ENCODE assay signal across 17 cellular contexts in the genomic region with DNA sequence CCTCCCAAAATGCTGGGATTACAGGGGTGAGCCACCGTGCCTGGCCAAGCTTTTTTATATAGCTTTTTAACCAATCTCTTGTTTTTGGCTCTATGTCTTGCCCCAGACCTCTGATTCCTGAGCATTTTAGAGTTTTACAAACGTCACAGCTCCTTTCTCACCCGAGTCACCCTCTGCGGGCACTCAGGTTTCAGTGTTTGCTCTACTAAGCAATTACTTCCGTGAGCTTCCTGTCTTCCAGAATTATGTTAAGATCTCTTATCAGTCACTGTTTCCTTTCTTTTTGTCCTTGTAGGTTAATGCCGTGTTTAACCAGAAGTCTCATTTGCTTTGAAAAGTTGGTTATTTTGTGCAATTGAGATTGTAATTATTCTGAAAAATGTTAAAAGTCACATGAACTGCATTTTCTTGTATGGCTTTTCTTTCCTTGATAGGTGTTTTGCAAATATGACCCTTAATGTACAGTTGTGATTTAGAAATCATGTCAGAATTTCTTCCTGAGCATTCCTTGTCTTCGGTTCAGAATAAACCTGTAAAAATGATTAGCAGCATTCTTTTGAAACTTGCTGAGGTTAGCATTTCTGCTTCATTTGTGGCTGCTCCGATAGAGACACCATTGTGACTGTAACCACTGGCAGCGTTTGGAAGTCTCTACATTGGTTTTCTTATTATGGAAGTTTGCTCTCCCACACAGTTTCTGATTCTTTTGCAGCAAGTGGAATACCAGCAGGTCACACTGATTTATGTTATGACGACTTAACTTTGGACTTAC. TPM values are rescaled to one million over a fixed set of nuclear protein-coding genes. Genes with fewer than 3 reads are reported as not detected.
DNase-seq lines count a peak whose midpoint lies in the region; ATAC-seq, FAIRE-seq and TF ChIP-seq lines count a peak whose summit lies in the region.
"Had no signal": no experiment of that assay in that cellular context is flagged by ENCODE, and none has a peak within 500 bp of the region (broad histone marks: within the 10 kb centered on the region; RNA-seq: fewer than 3 reads in every experiment).

No MANE protein-coding gene starts in this region.

- H3K9me2 ChIP-seq in MM.1S (replicated peaks; ENCODE audit: insufficient read depth, low read length) = no peaks in the 10 kb centered on the region

- no peak for FAIRE-seq in astrocyte (lab: Jason Lieb, UNC)
- FAIRE-seq: islet of Langerhans had no signal

- peak; percentile 83 for ATAC-seq in activated CD8-positive, alpha-beta memory T cell treated with anti-CD3 and anti-CD28 coated beads, Interleukin-2, amount 10 ng/mL, durations not matched to agents 7 days and 5 days
- no peak for ATAC-seq in HG02798 (IDR thresholded peaks at IDR 0.05; ENCODE audit: poor library complexity, unreplicated experiment)

- H3K4me3 ChIP-seq in MM.1S (ENCODE audit: low read length) = peak overlapping the region; percentile 28; the same call in 1 of the 2 replicates
- no peak overlapping the region for H3K4me3 ChIP-seq in astrocyte (ENCODE audit: insufficient read depth, low read depth, low read length)
- no peak overlapping the region for H3K4me3 ChIP-seq in skeletal muscle satellite cell (ENCODE audit: low read length)
- H3K4me3 ChIP-seq: esophagus squamous epithelium, HAP-1, MG63, SJSA1 had no signal

- H3K27ac Mint-ChIP-seq in activated CD8-positive, alpha-beta memory T cell treated with anti-CD3 and anti-CD28 coated beads, Interleukin-2, amount 10 ng/mL, durations not matched to agents 7 days and 5 days = peak overlapping the region; percentile 78
- H3K27ac Mint-ChIP-seq in astrocyte (ENCODE audit: unreplicated experiment) = peak overlapping the region; percentile 95
- H3K27ac Mint-ChIP-seq: nephron progenitor cell; stimulated activated naive B cell treated with anti-CD40 and anti-IgM and Interleukin-4, amounts not matched to agents 10 μg/mL and 1 μg/mL and 100 μg/mL, for 72 hours had no signal

- peaks cover 43% of the 10 kb centered on the region for H3K4me1 Mint-ChIP-seq in activated CD8-positive, alpha-beta memory T cell treated with anti-CD3 and anti-CD28 coated beads, Interleukin-2, amount 10 ng/mL, durations not matched to agents 7 days and 5 days
- H3K4me1 Mint-ChIP-seq in astrocyte (ENCODE audit: low read depth, unreplicated experiment) = peaks cover 32% of the 10 kb centered on the region

- H3K27me3 ChIP-seq in MM.1S (replicated peaks; ENCODE audit: insufficient read depth, low read length) = no peaks in the 10 kb centered on the region
- H3K27me3 ChIP-seq in astrocyte (ENCODE audit: insufficient read depth, low read length) = peaks cover 2% of the 10 kb centered on the region
- no peaks in the 10 kb centered on the region for H3K27me3 ChIP-seq in skeletal muscle satellite cell (ENCODE audit: control insufficient read depth, insufficient read depth, low read length)
- H3K27me3 ChIP-seq: brain microvascular endothelial cell, MG63, SJSA1 had no signal

- H3K9ac ChIP-seq in MM.1S (ENCODE audit: low read length) = peak overlapping the region; percentile 31; the same call in 1 of the 2 replicates
- H3K9ac ChIP-seq in astrocyte (ENCODE audit: low read length) = no peak overlapping the region
- no peak overlapping the region for H3K9ac ChIP-seq in skeletal muscle satellite cell (ENCODE audit: low read depth, low read length)

- peaks cover 9% of the 10 kb centered on the region for H3F3A ChIP-seq in MM.1S (ENCODE audit: insufficient read depth, low read length)

- peaks cover 5% of the 10 kb centered on the region for H3K9me3 Mint-ChIP-seq in activated CD8-positive, alpha-beta memory T cell treated with anti-CD3 and anti-CD28 coated beads, Interleukin-2, amount 10 ng/mL, durations not matched to agents 7 days and 5 days (ENCODE audit: low read depth)
- H3K9me3 Mint-ChIP-seq in astrocyte (ENCODE audit: unreplicated experiment) = no peaks in the 10 kb centered on the region
- H3K9me3 Mint-ChIP-seq: stimulated activated naive B cell treated with anti-CD40 and anti-IgM and Interleukin-4, amounts not matched to agents 10 μg/mL and 1 μg/mL and 100 μg/mL, for 72 hours had no signal

- CTCF ChIA-PET in activated CD8-positive, alpha-beta memory T cell treated with anti-CD3 and anti-CD28 coated beads, Interleukin-2, amount 10 ng/mL, durations not matched to agents 7 days and 5 days (lab: Charles Lee) = interaction anchor here (1.2 to 8.2 kb wide), 4 partner anchors 9 to 211 kb away, joined by 4 to 65 read pairs (median 8); a partner anchor contains a TSS

- peak overlapping the region; percentile 48 for H3K4me2 ChIP-seq in MM.1S (ENCODE audit: low read depth, low read length)
- no peak overlapping the region for H3K4me2 ChIP-seq in astrocyte (ENCODE audit: low read length)
- H3K4me2 ChIP-seq in skeletal muscle satellite cell (ENCODE audit: low read length) = peak overlapping the region; percentile 53

- H3K4me3 Mint-ChIP-seq in activated CD8-positive, alpha-beta memory T cell treated with anti-CD3 and anti-CD28 coated beads, Interleukin-2, amount 10 ng/mL, durations not matched to agents 7 days and 5 days = peak overlapping the region; percentile 20
- H3K4me3 Mint-ChIP-seq in astrocyte (ENCODE audit: unreplicated experiment) = no peak overlapping the region
- H3K4me3 Mint-ChIP-seq: nephron progenitor cell; stimulated activated naive B cell treated with anti-CD40 and anti-IgM and Interleukin-4, amounts not matched to agents 10 μg/mL and 1 μg/mL and 100 μg/mL, for 72 hours had no signal

- DNase-seq in activated CD8-positive, alpha-beta memory T cell treated with anti-CD3 and anti-CD28 coated beads, Interleukin-2, amount 10 ng/mL, durations not matched to agents 7 days and 5 days = peak; percentile 71
- no peak for DNase-seq in activated CD8-positive, alpha-beta memory T cell treated with anti-CD3 and anti-CD28 coated beads for 24 hours
- DNase-seq in MM.1S (peak; percentile 47), astrocyte (ENCODE audit: low read depth) (no peak), NCI-H774 (lab: John Stamatoyannopoulos, UW) (no peak), NCI-H2196 treated with DMSO at 0.1 percent for 48 hours (lab: John Stamatoyannopoulos, UW; ENCODE audit: unreplicated experiment) (no peak)
- DNase-seq: brain microvascular endothelial cell; esophagus squamous epithelium; MG63; NCI-H226; nephron progenitor cell; stimulated activated naive B cell treated with anti-CD40 and anti-IgM and Interleukin-4, amounts not matched to agents 10 μg/mL and 1 μg/mL and 100 μg/mL, for 72 hours had no signal

- H3K9me3 ChIP-seq in MM.1S (replicated peaks; ENCODE audit: insufficient read depth, low read length) = no peaks in the 10 kb centered on the region
- no peaks in the 10 kb centered on the region for H3K9me3 ChIP-seq in astrocyte (ENCODE audit: insufficient read depth, low read depth, low read length)
- H3K9me3 ChIP-seq in skeletal muscle satellite cell (replicated peaks; ENCODE audit: low read length) = no peaks in the 10 kb centered on the region
- H3K9me3 ChIP-seq: esophagus squamous epithelium, HAP-1, MG63, SJSA1 had no signal

- TF ChIP-seq CTCF in MM.1S (IDR thresholded peaks at IDR 0.05; ENCODE audit: low read length) (no peak), astrocyte (IDR thresholded peaks at IDR 0.05; ENCODE audit: insufficient read depth, low read depth, low read length) (no peak)

- H3K4me1 ChIP-seq in MM.1S (ENCODE audit: low read length) (peaks cover 13% of the 10 kb centered on the region), astrocyte (ENCODE audit: insufficient read depth, low read length) (peaks cover 6% of the 10 kb centered on the region), skeletal muscle satellite cell (ENCODE audit: control insufficient read depth, insufficient read depth, low read length) (peaks cover 10% of the 10 kb centered on the region)

- no peaks in the 10 kb centered on the region for H3K79me2 ChIP-seq in MM.1S (ENCODE audit: low read length)
- H3K79me2 ChIP-seq in astrocyte (ENCODE audit: insufficient read depth, low read length) = no peaks in the 10 kb centered on the region

- H2AFZ ChIP-seq in MM.1S (ENCODE audit: low read length) = 0 out of 2 replicates have a peak overlapping the region, but pooled peaks have one; percentile 4
- H2AFZ ChIP-seq in astrocyte (ENCODE audit: low read depth, low read length) = no peak overlapping the region

- H3K36me3 ChIP-seq in MM.1S (replicated peaks; ENCODE audit: insufficient read depth, low read length) (no peaks in the 10 kb centered on the region), astrocyte (ENCODE audit: insufficient read depth, low read length) (no peaks in the 10 kb centered on the region), skeletal muscle satellite cell (ENCODE audit: insufficient read depth, low read length) (no peaks in the 10 kb centered on the region)
- H3K36me3 ChIP-seq: brain microvascular endothelial cell, esophagus squamous epithelium, HAP-1, MG63, SJSA1 had no signal

- H3K27me3 Mint-ChIP-seq in activated CD8-positive, alpha-beta memory T cell treated with anti-CD3 and anti-CD28 coated beads, Interleukin-2, amount 10 ng/mL, durations not matched to agents 7 days and 5 days = no peaks in the 10 kb centered on the region
- no peaks in the 10 kb centered on the region for H3K27me3 Mint-ChIP-seq in astrocyte (ENCODE audit: low read depth, unreplicated experiment)

- no peaks in the 10 kb centered on the region for H4K20me1 ChIP-seq in MM.1S (ENCODE audit: insufficient read depth, low read length)
- H4K20me1 ChIP-seq in astrocyte (ENCODE audit: insufficient read depth, low read length) = no peaks in the 10 kb centered on the region

- peak overlapping the region; percentile 71 for H3K27ac ChIP-seq in MM.1S (ENCODE audit: low read length)
- no peak overlapping the region for H3K27ac ChIP-seq in astrocyte (ENCODE audit: low read depth, low read length)
- H3K27ac ChIP-seq: brain microvascular endothelial cell, SJSA1 had no signal

- peaks cover 16% of the 10 kb centered on the region for H3K36me3 Mint-ChIP-seq in activated CD8-positive, alpha-beta memory T cell treated with anti-CD3 and anti-CD28 coated beads, Interleukin-2, amount 10 ng/mL, durations not matched to agents 7 days and 5 days
- H3K36me3 Mint-ChIP-seq in astrocyte (ENCODE audit: low read depth, unreplicated experiment) = no peaks in the 10 kb centered on the region
- H3K36me3 Mint-ChIP-seq: stimulated activated naive B cell treated with anti-CD40 and anti-IgM and Interleukin-4, amounts not matched to agents 10 μg/mL and 1 μg/mL and 100 μg/mL, for 72 hours had no signal

RNA-seq across cellular contexts. Expression of a gene that starts 4.5 kb away (rescaled TPM):
- 1 to 10 TPM in 1 of 2 experiments, under 1 TPM in 1; 0.61 to 2.7 TPM for total RNA-seq in activated CD8-positive, alpha-beta memory T cell treated with anti-CD3 and anti-CD28 coated beads, Interleukin-2, amount 10 ng/mL, durations not matched to agents 7 days and 5 days
- total RNA-seq in astrocyte = 4.2 and 4.3 TPM in 2 replicates
- total RNA-seq in skeletal muscle satellite cell (2012; rRNA removed) = 0.44 and 0.51 TPM in 2 replicates

RNA-seq across cellular contexts. Expression of a gene that starts 35.6 kb away (rescaled TPM):
- 10 to 100 TPM; 46.9 to 59.0 TPM for total RNA-seq in activated CD8-positive, alpha-beta memory T cell treated with anti-CD3 and anti-CD28 coated beads, Interleukin-2, amount 10 ng/mL, durations not matched to agents 7 days and 5 days
- 31.8 and 34.4 TPM in 2 replicates for total RNA-seq in astrocyte
- total RNA-seq in skeletal muscle satellite cell (2012; rRNA removed) = 29.1 and 29.7 TPM in 2 replicates

Comparison
In these comparisons a context has a peak if more than half of its experiments do, and no peak if none do; other contexts are left out.
1. DNase-seq: peak in activated CD8-positive, alpha-beta memory T cell treated with anti-CD3 and anti-CD28 coated beads, Interleukin-2, amount 10 ng/mL, durations not matched to agents 7 days and 5 days (single experiment) and MM.1S (single experiment); none in activated CD8-positive, alpha-beta memory T cell treated with anti-CD3 and anti-CD28 coated beads for 24 hours (single experiment), astrocyte (single experiment), NCI-H774 (single experiment) and NCI-H2196 treated with DMSO at 0.1 percent for 48 hours (single experiment).